Comparison of ENCODE assay signal across 1 cellular context in the genomic region with DNA sequence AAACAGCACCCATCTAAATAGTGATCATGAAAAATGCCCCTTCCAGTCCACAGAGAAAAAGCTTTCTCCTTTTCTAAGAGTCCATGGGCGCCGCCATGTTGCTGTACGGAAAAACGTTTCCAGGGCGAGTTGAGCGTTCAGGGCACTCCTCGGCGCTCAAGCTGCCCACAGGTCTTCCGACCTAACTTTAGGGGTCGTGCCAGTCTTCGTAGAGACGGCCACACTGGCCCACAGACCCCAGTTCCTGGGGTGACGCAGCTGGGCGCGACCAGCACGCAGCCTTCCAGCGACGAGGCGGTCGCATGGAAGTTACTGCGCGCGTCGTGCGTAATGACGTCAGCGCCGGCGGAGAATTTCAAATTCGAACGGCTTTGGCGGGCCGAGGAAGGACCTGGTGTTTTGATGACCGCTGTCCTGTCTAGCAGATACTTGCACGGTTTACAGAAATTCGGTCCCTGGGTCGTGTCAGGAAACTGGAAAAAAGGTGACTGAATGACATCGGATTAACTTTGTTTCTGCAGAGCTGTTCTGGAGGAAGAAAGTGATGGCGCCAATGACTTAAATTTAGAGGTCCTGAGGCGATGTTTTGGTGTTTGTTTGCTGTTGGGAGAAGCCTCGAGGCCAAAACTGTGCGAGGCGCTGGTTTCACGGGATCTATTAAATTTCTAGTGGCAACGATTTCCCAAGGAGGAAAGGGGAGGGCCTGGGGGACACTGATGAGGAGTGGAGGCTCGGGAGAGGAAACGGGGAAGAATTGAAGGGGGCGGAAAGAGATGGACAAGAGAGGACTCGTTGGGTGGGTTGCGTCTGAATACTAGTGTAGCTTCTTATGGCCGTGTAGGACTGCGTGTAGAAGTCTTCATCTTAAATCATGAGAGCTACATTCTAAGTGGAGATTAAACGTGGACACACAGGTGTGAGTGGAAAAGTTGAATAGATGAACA.
TF ChIP-seq lines count a peak whose summit lies in the region.

A gene with protein sequence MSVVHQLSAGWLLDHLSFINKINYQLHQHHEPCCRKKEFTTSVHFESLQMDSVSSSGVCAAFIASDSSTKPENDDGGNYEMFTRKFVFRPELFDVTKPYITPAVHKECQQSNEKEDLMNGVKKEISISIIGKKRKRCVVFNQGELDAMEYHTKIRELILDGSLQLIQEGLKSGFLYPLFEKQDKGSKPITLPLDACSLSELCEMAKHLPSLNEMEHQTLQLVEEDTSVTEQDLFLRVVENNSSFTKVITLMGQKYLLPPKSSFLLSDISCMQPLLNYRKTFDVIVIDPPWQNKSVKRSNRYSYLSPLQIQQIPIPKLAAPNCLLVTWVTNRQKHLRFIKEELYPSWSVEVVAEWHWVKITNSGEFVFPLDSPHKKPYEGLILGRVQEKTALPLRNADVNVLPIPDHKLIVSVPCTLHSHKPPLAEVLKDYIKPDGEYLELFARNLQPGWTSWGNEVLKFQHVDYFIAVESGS (minus strand): TSS at position 306 of the 944 bp plus-strand sequence. CDS start 4,289 bp downstream, outside the sequence.
A gene (plus strand): TSS at position 358 of the 944 bp plus-strand sequence. CDS start 1,429 bp downstream, outside the sequence.

TF ChIP-seq in HepG2, 621 proteins besides CTCF, POLR2A, EP300 and RAD21 (continued from another document and continues in another):
- TF ChIP-seq, protein P1, sequence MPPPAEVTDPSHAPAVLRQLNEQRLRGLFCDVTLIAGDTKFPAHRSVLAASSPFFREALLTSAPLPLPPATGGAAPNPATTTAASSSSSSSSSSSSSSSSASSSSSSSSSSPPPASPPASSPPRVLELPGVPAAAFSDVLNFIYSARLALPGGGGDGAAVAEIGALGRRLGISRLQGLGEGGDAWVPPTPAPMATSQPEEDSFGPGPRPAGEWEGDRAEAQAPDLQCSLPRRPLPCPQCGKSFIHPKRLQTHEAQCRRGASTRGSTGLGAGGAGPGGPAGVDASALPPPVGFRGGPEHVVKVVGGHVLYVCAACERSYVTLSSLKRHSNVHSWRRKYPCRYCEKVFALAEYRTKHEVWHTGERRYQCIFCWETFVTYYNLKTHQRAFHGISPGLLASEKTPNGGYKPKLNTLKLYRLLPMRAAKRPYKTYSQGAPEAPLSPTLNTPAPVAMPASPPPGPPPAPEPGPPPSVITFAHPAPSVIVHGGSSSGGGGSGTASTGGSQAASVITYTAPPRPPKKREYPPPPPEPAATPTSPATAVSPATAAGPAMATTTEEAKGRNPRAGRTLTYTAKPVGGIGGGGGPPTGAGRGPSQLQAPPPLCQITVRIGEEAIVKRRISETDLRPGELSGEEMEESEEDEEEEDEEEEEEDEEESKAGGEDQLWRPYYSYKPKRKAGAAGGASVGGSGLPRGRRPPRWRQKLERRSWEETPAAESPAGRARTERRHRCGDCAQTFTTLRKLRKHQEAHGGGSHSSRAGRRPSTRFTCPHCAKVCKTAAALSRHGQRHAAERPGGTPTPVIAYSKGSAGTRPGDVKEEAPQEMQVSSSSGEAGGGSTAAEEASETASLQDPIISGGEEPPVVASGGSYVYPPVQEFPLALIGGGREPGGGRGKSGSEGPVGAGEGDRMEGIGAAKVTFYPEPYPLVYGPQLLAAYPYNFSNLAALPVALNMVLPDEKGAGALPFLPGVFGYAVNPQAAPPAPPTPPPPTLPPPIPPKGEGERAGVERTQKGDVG (CRISPR knock-in tag; IDR thresholded peaks at IDR 0.05; ENCODE audit: borderline replicate concordance), result peak; percentile 92; the same call in 1 of the 2 replicates
- TF ChIP-seq PCBP2 (optimal IDR thresholded peaks at IDR 0.05; ENCODE audit: low read depth, low read length, poor library complexity, severe bottlenecking) (no peak), SP4 (CRISPR knock-in tag; IDR thresholded peaks at IDR 0.05) (peak; percentile 91), ZNF143 (CRISPR knock-in tag; IDR thresholded peaks at IDR 0.05) (peak; percentile 70), ZBTB7A (CRISPR knock-in tag; IDR thresholded peaks at IDR 0.05) (peak; percentile 62; the same call in 1 of the 2 replicates), FOXK1 (CRISPR knock-in tag; IDR thresholded peaks at IDR 0.05; ENCODE audit: borderline replicate concordance, low read depth) (peak; percentile 94; the same call in 1 of the 2 replicates), ZNF33A (CRISPR knock-in tag; IDR thresholded peaks at IDR 0.05; ENCODE audit: borderline replicate concordance) (peak; percentile 87; the same call in 1 of the 2 replicates), CENPT (CRISPR knock-in tag; IDR thresholded peaks at IDR 0.05; ENCODE audit: low read depth) (peak; percentile 98), GTF2F1 (IDR thresholded peaks at IDR 0.05; ENCODE audit: low read length) (no peak), ZBTB20 (CRISPR knock-in tag; IDR thresholded peaks at IDR 0.05; ENCODE audit: borderline replicate concordance, low read depth) (no peak; the same call in 1 of the 2 replicates), SPEN (CRISPR knock-in tag; IDR thresholded peaks at IDR 0.05; ENCODE audit: low read depth) (peak; percentile 95), ZNF354B (CRISPR knock-in tag; IDR thresholded peaks at IDR 0.05) (peak; percentile 99), ZSCAN31 (CRISPR knock-in tag; IDR thresholded peaks at IDR 0.05; ENCODE audit: low read depth) (0 out of 2 replicates have a peak, but pooled peaks have one; percentile 35), MZF1 (CRISPR knock-in tag; IDR thresholded peaks at IDR 0.05; ENCODE audit: borderline replicate concordance) (no peak), ZMAT3 (CRISPR knock-in tag; conservative IDR thresholded peaks at IDR 0.05) (0 out of 2 replicates have a peak, but pooled peaks have one; percentile 27), CBX5 (CRISPR knock-in tag; IDR thresholded peaks at IDR 0.05; ENCODE audit: borderline replicate concordance) (0 out of 2 replicates have a peak, but pooled peaks have one; percentile 33), PRMT3 (CRISPR knock-in tag; IDR thresholded peaks at IDR 0.05; ENCODE audit: borderline replicate concordance, low read depth) (peak; percentile 94; the same call in 1 of the 2 replicates), ZNF672 (CRISPR knock-in tag; IDR thresholded peaks at IDR 0.05) (peak; percentile 94; the same call in 1 of the 2 replicates), FOXO1 (CRISPR knock-in tag; IDR thresholded peaks at IDR 0.05) (no peak; the same call in 1 of the 2 replicates), ZNF670 (CRISPR knock-in tag; IDR thresholded peaks at IDR 0.05; ENCODE audit: borderline replicate concordance) (0 out of 2 replicates have a peak, but pooled peaks have one; percentile 75), ZNF136 (CRISPR knock-in tag; IDR thresholded peaks at IDR 0.05; ENCODE audit: low read depth) (no peak; the same call in 1 of the 2 replicates), CREM (IDR thresholded peaks at IDR 0.05) (peak; percentile 100), CREM (CRISPR knock-in tag; IDR thresholded peaks at IDR 0.05) (peak; percentile 96), ZNF598 (CRISPR knock-in tag; IDR thresholded peaks at IDR 0.05; ENCODE audit: borderline replicate concordance) (peak; percentile 77; the same call in 1 of the 2 replicates), TCF12 (IDR thresholded peaks at IDR 0.05) (no peak), TCF12 (CRISPR knock-in tag; IDR thresholded peaks at IDR 0.05) (no peak), MED1 (CRISPR knock-in tag; IDR thresholded peaks at IDR 0.05) (peak; percentile 63), ZNF841 (CRISPR knock-in tag; IDR thresholded peaks at IDR 0.05; ENCODE audit: borderline replicate concordance) (0 out of 2 replicates have a peak, but pooled peaks have one; percentile 71), ZNF570 (CRISPR knock-in tag; IDR thresholded peaks at IDR 0.05; ENCODE audit: borderline replicate concordance) (no peak), ZNF326 (CRISPR knock-in tag; IDR thresholded peaks at IDR 0.05; ENCODE audit: borderline replicate concordance) (no peak), PITX1 (CRISPR knock-in tag; IDR thresholded peaks at IDR 0.05) (no peak), JARID2 (CRISPR knock-in tag; IDR thresholded peaks at IDR 0.05; ENCODE audit: insufficient replicate concordance) (no peak), SMAD1 (CRISPR knock-in tag; IDR thresholded peaks at IDR 0.05; ENCODE audit: borderline replicate concordance, low read depth) (no peak), PAX8 (CRISPR knock-in tag; IDR thresholded peaks at IDR 0.05; ENCODE audit: borderline replicate concordance) (no peak), KMT2B (CRISPR knock-in tag; IDR thresholded peaks at IDR 0.05) (peak; percentile 98), KDM6A (CRISPR knock-in tag; IDR thresholded peaks at IDR 0.05; ENCODE audit: low read depth) (no peak), SYNCRIP (IDR thresholded peaks at IDR 0.05; ENCODE audit: insufficient read depth, low read depth, low read length) (no peak), TAF1 (CRISPR knock-in tag; IDR thresholded peaks at IDR 0.05) (peak; percentile 75; the same call in 1 of the 2 replicates), HNRNPLL (IDR thresholded peaks at IDR 0.05; ENCODE audit: low read depth, low read length, poor library complexity, severe bottlenecking) (peak; percentile 71), ZNF234 (CRISPR knock-in tag; conservative IDR thresholded peaks at IDR 0.05) (0 out of 2 replicates have a peak, but pooled peaks have one; percentile 38), ZNF557 (CRISPR knock-in tag; IDR thresholded peaks at IDR 0.05) (no peak), RXRB (CRISPR knock-in tag; IDR thresholded peaks at IDR 0.05; ENCODE audit: borderline replicate concordance) (peak; percentile 46; the same call in 1 of the 2 replicates)
- TF ChIP-seq, protein P2, sequence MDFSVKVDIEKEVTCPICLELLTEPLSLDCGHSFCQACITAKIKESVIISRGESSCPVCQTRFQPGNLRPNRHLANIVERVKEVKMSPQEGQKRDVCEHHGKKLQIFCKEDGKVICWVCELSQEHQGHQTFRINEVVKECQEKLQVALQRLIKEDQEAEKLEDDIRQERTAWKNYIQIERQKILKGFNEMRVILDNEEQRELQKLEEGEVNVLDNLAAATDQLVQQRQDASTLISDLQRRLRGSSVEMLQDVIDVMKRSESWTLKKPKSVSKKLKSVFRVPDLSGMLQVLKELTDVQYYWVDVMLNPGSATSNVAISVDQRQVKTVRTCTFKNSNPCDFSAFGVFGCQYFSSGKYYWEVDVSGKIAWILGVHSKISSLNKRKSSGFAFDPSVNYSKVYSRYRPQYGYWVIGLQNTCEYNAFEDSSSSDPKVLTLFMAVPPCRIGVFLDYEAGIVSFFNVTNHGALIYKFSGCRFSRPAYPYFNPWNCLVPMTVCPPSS (IDR thresholded peaks at IDR 0.05), result no peak
- TF ChIP-seq, protein P3, sequence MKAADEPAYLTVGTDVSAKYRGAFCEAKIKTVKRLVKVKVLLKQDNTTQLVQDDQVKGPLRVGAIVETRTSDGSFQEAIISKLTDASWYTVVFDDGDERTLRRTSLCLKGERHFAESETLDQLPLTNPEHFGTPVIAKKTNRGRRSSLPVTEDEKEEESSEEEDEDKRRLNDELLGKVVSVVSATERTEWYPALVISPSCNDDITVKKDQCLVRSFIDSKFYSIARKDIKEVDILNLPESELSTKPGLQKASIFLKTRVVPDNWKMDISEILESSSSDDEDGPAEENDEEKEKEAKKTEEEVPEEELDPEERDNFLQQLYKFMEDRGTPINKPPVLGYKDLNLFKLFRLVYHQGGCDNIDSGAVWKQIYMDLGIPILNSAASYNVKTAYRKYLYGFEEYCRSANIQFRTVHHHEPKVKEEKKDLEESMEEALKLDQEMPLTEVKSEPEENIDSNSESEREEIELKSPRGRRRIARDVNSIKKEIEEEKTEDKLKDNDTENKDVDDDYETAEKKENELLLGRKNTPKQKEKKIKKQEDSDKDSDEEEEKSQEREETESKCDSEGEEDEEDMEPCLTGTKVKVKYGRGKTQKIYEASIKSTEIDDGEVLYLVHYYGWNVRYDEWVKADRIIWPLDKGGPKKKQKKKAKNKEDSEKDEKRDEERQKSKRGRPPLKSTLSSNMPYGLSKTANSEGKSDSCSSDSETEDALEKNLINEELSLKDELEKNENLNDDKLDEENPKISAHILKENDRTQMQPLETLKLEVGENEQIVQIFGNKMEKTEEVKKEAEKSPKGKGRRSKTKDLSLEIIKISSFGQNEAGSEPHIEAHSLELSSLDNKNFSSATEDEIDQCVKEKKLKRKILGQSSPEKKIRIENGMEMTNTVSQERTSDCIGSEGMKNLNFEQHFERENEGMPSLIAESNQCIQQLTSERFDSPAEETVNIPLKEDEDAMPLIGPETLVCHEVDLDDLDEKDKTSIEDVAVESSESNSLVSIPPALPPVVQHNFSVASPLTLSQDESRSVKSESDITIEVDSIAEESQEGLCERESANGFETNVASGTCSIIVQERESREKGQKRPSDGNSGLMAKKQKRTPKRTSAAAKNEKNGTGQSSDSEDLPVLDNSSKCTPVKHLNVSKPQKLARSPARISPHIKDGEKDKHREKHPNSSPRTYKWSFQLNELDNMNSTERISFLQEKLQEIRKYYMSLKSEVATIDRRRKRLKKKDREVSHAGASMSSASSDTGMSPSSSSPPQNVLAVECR (CRISPR knock-in tag; IDR thresholded peaks at IDR 0.05; ENCODE audit: borderline replicate concordance), result peak; percentile 99
- TF ChIP-seq, protein P4, sequence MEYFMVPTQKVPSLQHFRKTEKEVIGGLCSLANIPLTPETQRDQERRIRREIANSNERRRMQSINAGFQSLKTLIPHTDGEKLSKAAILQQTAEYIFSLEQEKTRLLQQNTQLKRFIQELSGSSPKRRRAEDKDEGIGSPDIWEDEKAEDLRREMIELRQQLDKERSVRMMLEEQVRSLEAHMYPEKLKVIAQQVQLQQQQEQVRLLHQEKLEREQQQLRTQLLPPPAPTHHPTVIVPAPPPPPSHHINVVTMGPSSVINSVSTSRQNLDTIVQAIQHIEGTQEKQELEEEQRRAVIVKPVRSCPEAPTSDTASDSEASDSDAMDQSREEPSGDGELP (IDR thresholded peaks at IDR 0.05; ENCODE audit: borderline replicate concordance, low read depth), result no peak; the same call in 1 of the 2 replicates
